Comparison of ENCODE assay signal across 8 cellular contexts in the genomic region with DNA sequence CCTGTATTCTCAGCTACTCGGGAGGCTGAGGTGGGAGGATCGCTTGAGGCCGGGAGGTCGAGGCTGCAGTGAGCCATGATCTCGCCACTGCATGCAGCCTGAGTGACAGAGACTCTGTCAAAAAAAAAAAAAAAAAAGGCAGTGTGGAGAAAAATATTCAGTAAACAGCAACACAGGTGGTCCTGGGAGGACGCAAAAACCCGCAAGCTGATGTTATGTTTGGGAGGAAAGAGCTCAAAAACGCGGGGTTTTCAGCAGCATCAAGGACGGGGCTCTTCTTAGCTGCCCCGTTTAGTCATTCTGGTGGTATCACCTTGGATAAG. TPM values are rescaled to one million over a fixed set of nuclear protein-coding genes. Genes with fewer than 3 reads are reported as not detected.
DNase-seq lines count a peak whose midpoint lies in the region; ATAC-seq and TF ChIP-seq lines count a peak whose summit lies in the region.

No MANE protein-coding gene starts in this region.

- H3K9me3 Mint-ChIP-seq in dendritic cell treated with granulocyte-macrophage colony-stimulating factor and Interleukin-4, amounts not matched to agents 40 ng/mL and 50 ng/mL, for 4 days, result no peaks in the 10 kb centered on the region
- H3K9me3 Mint-ChIP-seq in natural killer cell treated with Interleukin-12 subunit alpha and Interleukin-12 subunit beta and Interleukin-15 and Interleukin-18, amount 100 ng/mL, for 72 hours, result no peaks in the 10 kb centered on the region

- H3K27ac Mint-ChIP-seq in dendritic cell treated with granulocyte-macrophage colony-stimulating factor and Interleukin-4, amounts not matched to agents 40 ng/mL and 50 ng/mL, for 4 days, result peak overlapping the region; percentile 98
- H3K27ac Mint-ChIP-seq in natural killer cell treated with Interleukin-12 subunit alpha and Interleukin-12 subunit beta and Interleukin-15 and Interleukin-18, amount 100 ng/mL, for 72 hours, result peak overlapping the region; percentile 73 to 87

- H3K4me1 ChIP-seq in BE2C (no peaks in the 10 kb centered on the region), KMS-11 (ENCODE audit: low read depth, poor library complexity, severe bottlenecking) (peaks cover 15% of the 10 kb centered on the region)

- no peaks in the 10 kb centered on the region for H3K27me3 ChIP-seq in BE2C
- no peaks in the 10 kb centered on the region; the same call in 1 of the 2 replicates for H3K27me3 ChIP-seq in KMS-11 (ENCODE audit: insufficient read depth, low read depth)

- H3K27me3 Mint-ChIP-seq in dendritic cell treated with granulocyte-macrophage colony-stimulating factor and Interleukin-4, amounts not matched to agents 40 ng/mL and 50 ng/mL, for 4 days, result peaks cover 2% of the 10 kb centered on the region
- H3K27me3 Mint-ChIP-seq in natural killer cell treated with Interleukin-12 subunit alpha and Interleukin-12 subunit beta and Interleukin-15 and Interleukin-18, amount 100 ng/mL, for 72 hours, result peaks cover 0 to 3% of the 10 kb centered on the region in 2 donors

- no peaks in the 10 kb centered on the region for H3K36me3 ChIP-seq in BE2C
- no peaks in the 10 kb centered on the region for H3K36me3 ChIP-seq in KMS-11 (ENCODE audit: insufficient read depth)

- H4K20me1 ChIP-seq in KMS-11 (ENCODE audit: insufficient read depth), result no peaks in the 10 kb centered on the region

- no peak for TF ChIP-seq CTCF in BE2C (IDR thresholded peaks at IDR 0.05; ENCODE audit: low read depth, low read length)
- 0 out of 2 replicates have a peak, but pooled peaks have one; percentile 2 for TF ChIP-seq CTCF in KMS-11 (conservative IDR thresholded peaks at IDR 0.05; ENCODE audit: low read depth, low read length)

- no peak for ATAC-seq in natural killer cell treated with Interleukin-12 subunit alpha and Interleukin-12 subunit beta and Interleukin-15 and Interleukin-18, amount 100 ng/mL, for 72 hours
- ATAC-seq in left lobe of liver (no peak), HG03439 (IDR thresholded peaks at IDR 0.05; ENCODE audit: unreplicated experiment) (no peak), GM18502 (IDR thresholded peaks at IDR 0.05; ENCODE audit: poor library complexity, unreplicated experiment) (no peak), HG03520 (IDR thresholded peaks at IDR 0.05; ENCODE audit: unreplicated experiment) (no peak)

- H3K27ac ChIP-seq in KMS-11, result 0 out of 2 replicates have a peak overlapping the region, but pooled peaks have one; percentile 60

- H3K9me3 ChIP-seq in BE2C, result no peaks in the 10 kb centered on the region

- DNase-seq in BE2C, result no peak
- DNase-seq in natural killer cell treated with Interleukin-12 subunit alpha and Interleukin-12 subunit beta and Interleukin-15 and Interleukin-18, amount 100 ng/mL, for 72 hours (ENCODE audit: low spot score), result no peak
- no peak for DNase-seq in left lobe of liver (ENCODE audit: low spot score)

- peaks cover 41% of the 10 kb centered on the region for H3K4me1 Mint-ChIP-seq in dendritic cell treated with granulocyte-macrophage colony-stimulating factor and Interleukin-4, amounts not matched to agents 40 ng/mL and 50 ng/mL, for 4 days (ENCODE audit: low read depth)
- H3K4me1 Mint-ChIP-seq in natural killer cell treated with Interleukin-12 subunit alpha and Interleukin-12 subunit beta and Interleukin-15 and Interleukin-18, amount 100 ng/mL, for 72 hours (ENCODE audit: low read depth in 2 of 2), result peaks cover 28 to 38% of the 10 kb centered on the region in 2 donors

- peak overlapping the region; percentile 90 for H3K4me3 Mint-ChIP-seq in dendritic cell treated with granulocyte-macrophage colony-stimulating factor and Interleukin-4, amounts not matched to agents 40 ng/mL and 50 ng/mL, for 4 days
- peak overlapping the region; percentile 69 for H3K4me3 Mint-ChIP-seq in natural killer cell treated with Interleukin-12 subunit alpha and Interleukin-12 subunit beta and Interleukin-15 and Interleukin-18, amount 100 ng/mL, for 72 hours

- H3K79me2 ChIP-seq in KMS-11 (ENCODE audit: insufficient read depth, low read depth), result no peaks in the 10 kb centered on the region

- intact Hi-C loops in dendritic cell treated with granulocyte-macrophage colony-stimulating factor and Interleukin-4, amounts not matched to agents 40 ng/mL and 50 ng/mL, for 4 days (cut with micrococcal nuclease), result loop anchor here (2.0 kb wide), 1 partner anchor 108 kb away; no protein-coding TSS in a partner anchor

- H2AFZ ChIP-seq in KMS-11 (ENCODE audit: low read depth), result peak overlapping the region; percentile 73

- no peak overlapping the region for H3K9ac ChIP-seq in KMS-11

- peak overlapping the region; percentile 47; the same call in 1 of the 2 replicates for H3K4me2 ChIP-seq in KMS-11

- peaks cover 34% of the 10 kb centered on the region for H3K36me3 Mint-ChIP-seq in dendritic cell treated with granulocyte-macrophage colony-stimulating factor and Interleukin-4, amounts not matched to agents 40 ng/mL and 50 ng/mL, for 4 days (ENCODE audit: low read depth)
- H3K36me3 Mint-ChIP-seq in natural killer cell treated with Interleukin-12 subunit alpha and Interleukin-12 subunit beta and Interleukin-15 and Interleukin-18, amount 100 ng/mL, for 72 hours, result no peaks in the 10 kb centered on the region

- peak overlapping the region; percentile 60 for H3K4me3 ChIP-seq in BE2C (ENCODE audit: low read depth, low read length)
- H3K4me3 ChIP-seq in KMS-11 (IDR thresholded peaks at IDR 0.05; ENCODE audit: insufficient read depth, low read depth, low read length), result no peak overlapping the region

RNA-seq across cellular contexts. Expression of a gene that starts 0.6 kb away (rescaled TPM):
- 12.1 TPM for polyA plus RNA-seq in BE2C (2012; ENCODE audit: insufficient read depth, insufficient read length, low read depth)
- 1 to 10 TPM; 2.6 to 4.5 TPM for total RNA-seq in natural killer cell treated with Interleukin-12 subunit alpha and Interleukin-12 subunit beta and Interleukin-15 and Interleukin-18, amount 100 ng/mL, for 72 hours
- 5.3 TPM for total RNA-seq in left lobe of liver

RNA-seq across cellular contexts. Expression of a gene that starts 15.8 kb away (rescaled TPM):
- 129 TPM for polyA plus RNA-seq in BE2C (2012; ENCODE audit: insufficient read depth, insufficient read length, low read depth)
- 10 to 100 TPM; 35.7 to 39.5 TPM for total RNA-seq in natural killer cell treated with Interleukin-12 subunit alpha and Interleukin-12 subunit beta and Interleukin-15 and Interleukin-18, amount 100 ng/mL, for 72 hours
- total RNA-seq in left lobe of liver, result 7.5 TPM

RNA-seq across cellular contexts. Expression of a gene that starts 18.5 kb away (rescaled TPM):
- polyA plus RNA-seq in BE2C (2012; ENCODE audit: insufficient read depth, insufficient read length, low read depth), result 42.2 TPM
- total RNA-seq in natural killer cell treated with Interleukin-12 subunit alpha and Interleukin-12 subunit beta and Interleukin-15 and Interleukin-18, amount 100 ng/mL, for 72 hours, result 10 to 100 TPM; 15.1 to 27.6 TPM
- 6.1 TPM for total RNA-seq in left lobe of liver

RNA-seq across cellular contexts. Expression of a gene that starts 19.5 kb away (rescaled TPM):
- 8.2 TPM for polyA plus RNA-seq in BE2C (2012; ENCODE audit: insufficient read depth, insufficient read length, low read depth)
- 10 to 100 TPM; 15.4 to 20.7 TPM for total RNA-seq in natural killer cell treated with Interleukin-12 subunit alpha and Interleukin-12 subunit beta and Interleukin-15 and Interleukin-18, amount 100 ng/mL, for 72 hours
- total RNA-seq in left lobe of liver, result 8.1 TPM

RNA-seq across cellular contexts. Expression of a gene that starts 23.0 kb away (rescaled TPM):
- 51.0 TPM for polyA plus RNA-seq in BE2C (2012; ENCODE audit: insufficient read depth, insufficient read length, low read depth)
- 1 to 10 TPM; 1.9 to 3.3 TPM for total RNA-seq in natural killer cell treated with Interleukin-12 subunit alpha and Interleukin-12 subunit beta and Interleukin-15 and Interleukin-18, amount 100 ng/mL, for 72 hours
- 13.5 TPM for total RNA-seq in left lobe of liver
